ENCODE assay signal across 8 cellular contexts in the genomic region with DNA sequence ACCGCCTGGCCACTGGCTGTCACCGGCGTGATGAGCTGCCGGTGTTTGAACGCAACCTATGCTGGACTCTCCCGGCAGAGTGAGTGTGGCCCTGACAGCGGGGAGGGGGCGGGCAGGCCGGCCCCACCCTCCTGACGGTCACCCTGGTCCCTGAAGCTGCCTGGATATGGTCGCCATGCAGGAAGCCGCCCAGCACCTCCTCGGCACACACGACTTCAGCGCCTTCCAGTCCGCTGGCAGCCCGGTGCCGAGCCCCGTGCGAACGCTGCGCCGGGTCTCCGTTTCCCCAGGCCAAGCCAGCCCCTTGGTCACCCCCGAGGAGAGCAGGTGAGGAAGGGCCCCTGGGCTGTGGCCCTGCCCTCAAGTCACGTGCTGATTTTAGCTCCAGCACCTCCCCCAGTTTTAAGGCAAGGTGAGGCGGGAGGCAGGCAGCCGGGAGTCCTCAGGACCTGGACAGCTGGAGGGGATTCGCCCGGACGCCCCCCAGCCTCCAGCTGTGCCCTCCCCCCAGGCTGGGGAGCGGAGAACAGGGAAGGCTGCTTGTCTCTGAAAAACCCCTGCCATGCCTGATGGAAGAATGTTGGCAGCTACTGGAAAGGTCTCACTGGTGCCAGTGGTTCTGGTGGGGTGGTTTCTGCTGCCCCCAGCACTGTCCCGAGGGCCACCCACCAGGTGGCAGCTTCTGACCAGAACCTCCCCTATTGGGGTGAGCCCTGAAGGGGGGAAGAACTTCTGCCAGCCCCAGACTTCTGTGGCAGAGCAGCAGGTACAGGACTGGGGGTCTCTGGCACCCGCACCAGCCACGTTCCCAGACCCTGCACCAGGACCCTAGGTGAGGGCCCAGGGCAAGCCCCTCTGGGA. TPM values are rescaled to one million over a fixed set of nuclear protein-coding genes. Genes with fewer than 3 reads are reported as not detected.
DNase-seq lines count a peak whose midpoint lies in the region; ATAC-seq, FAIRE-seq and TF ChIP-seq lines count a peak whose summit lies in the region.

No MANE protein-coding gene starts in this region.

- no peaks in the 10 kb centered on the region for H3K9me3 Mint-ChIP-seq in brain

- H3K23ac ChIP-seq in mesendoderm (ENCODE audit: low read length): peak overlapping the region; percentile 66

- no peak overlapping the region for H3K18ac ChIP-seq in mesendoderm (ENCODE audit: low read length)

- H3K4ac ChIP-seq in mesendoderm (ENCODE audit: low read depth, low read length): no peak overlapping the region

- TF ChIP-seq RAD21 in A549 (conservative IDR thresholded peaks at IDR 0.05 in 1 of 2, IDR thresholded peaks at IDR 0.05 in 1 of 2): no peak

- H2BK120ac ChIP-seq in mesendoderm (ENCODE audit: low read depth, low read length): no peak overlapping the region

- peak overlapping the region; percentile 92 for H3K56ac ChIP-seq in mesendoderm (ENCODE audit: low read length)

- peaks cover 18% of the 10 kb centered on the region for H3K4me1 Mint-ChIP-seq in brain

- H3K4me3 Mint-ChIP-seq in brain: peak overlapping the region; percentile 77 to 82 (median 80)

- H3K4me1 ChIP-seq in A549 (peaks cover 32% of the 10 kb centered on the region), HUES48 (ENCODE audit: control insufficient read depth, insufficient read depth, low read length) (peaks cover 33% of the 10 kb centered on the region), mesendoderm (ENCODE audit: control insufficient read depth, low read depth, low read length) (peaks cover 9% of the 10 kb centered on the region)

- H4K8ac ChIP-seq in mesendoderm (ENCODE audit: low read depth, low read length): no peak overlapping the region

- H2BK15ac ChIP-seq in mesendoderm (replicated peaks; ENCODE audit: low read depth): no peak overlapping the region

- no peaks in the 10 kb centered on the region; the same call in 1 of the 2 replicates for H3K27me3 ChIP-seq in HUES48 (ENCODE audit: control insufficient read depth, insufficient read depth, low read length)
- H3K27me3 ChIP-seq in mesendoderm (ENCODE audit: insufficient read depth, low read length, poor library complexity): no peaks in the 10 kb centered on the region

- TF ChIP-seq EP300 in A549 (IDR thresholded peaks at IDR 0.05): no peak

- no peaks in the 10 kb centered on the region for H3K9me3 ChIP-seq in A549
- no peaks in the 10 kb centered on the region for H3K9me3 ChIP-seq in HUES48 (ENCODE audit: control insufficient read depth, insufficient read depth, low read length)

- peaks cover 3% of the 10 kb centered on the region for H3K79me2 ChIP-seq in mesendoderm (ENCODE audit: control insufficient read depth, insufficient read depth, low read length)

- H3K4me2 ChIP-seq in A549 (peak overlapping the region; percentile 96), mesendoderm (ENCODE audit: low read length) (peak overlapping the region; percentile 87)

- H3K4me3 ChIP-seq in A549 (peak overlapping the region; percentile 91; the same call in 2 of the 3 replicates), HUES48 (ENCODE audit: low read depth, low read length) (peak overlapping the region; percentile 75), mesendoderm (ENCODE audit: low read length) (peak overlapping the region; percentile 73)

- H3K27me3 Mint-ChIP-seq in brain: peaks cover 9% of the 10 kb centered on the region

- no peak for TF ChIP-seq POLR2A in A549 (IDR thresholded peaks at IDR 0.05; ENCODE audit: low read length)

- no peak overlapping the region for H2BK5ac ChIP-seq in mesendoderm (ENCODE audit: low read length)

- peak overlapping the region; percentile 57; the same call in 1 of the 2 replicates for H3K9ac ChIP-seq in HUES48 (ENCODE audit: low read depth, low read length)
- H3K9ac ChIP-seq in mesendoderm (ENCODE audit: low read length): peak overlapping the region; percentile 91

- H3K36me3 Mint-ChIP-seq in brain: peaks cover 4% of the 10 kb centered on the region

- no peak for TF ChIP-seq CTCF in A549 (IDR thresholded peaks at IDR 0.05)
- TF ChIP-seq CTCF in brain (conservative IDR thresholded peaks at IDR 0.05): no peak

- no peak for FAIRE-seq in A549 (lab: Jason Lieb, UNC)
- FAIRE-seq in HTR-8/SVneo (lab: Jason Lieb, UNC): no peak

- H4K5ac ChIP-seq in mesendoderm (ENCODE audit: low read length): no peak overlapping the region

- WGBS in A549 (ENCODE audit: missing lambda C conversion rate): 92% methylated on average over 10 of the region's 35 CpGs
- no CpG with 5 or more reads among the region's 35 CpGs for WGBS in mesendoderm (ENCODE audit: extremely low coverage, insufficient coverage, low lambda C conversion rate)

- no peak overlapping the region for H3K27ac Mint-ChIP-seq in brain

- CTCF ChIA-PET in A549 (lab: Yijun Ruan, JAX): interaction anchor here (0.7 to 0.8 kb wide), 2 partner anchors 22 to 35 kb away, joined by 3 read pairs; no protein-coding TSS in a partner anchor

- H3K27ac ChIP-seq in A549 (peak overlapping the region in 1 of 2 experiments; percentile 96; a peak in 4 of 6 replicates), HUES48 (ENCODE audit: low read depth, low read length) (peak overlapping the region; percentile 31), mesendoderm (ENCODE audit: low read depth, low read length) (no peak overlapping the region)

- H3K36me3 ChIP-seq in HUES48 (ENCODE audit: control insufficient read depth, insufficient read depth, low read length): peaks cover 48% of the 10 kb centered on the region
- peaks cover 19% of the 10 kb centered on the region for H3K36me3 ChIP-seq in mesendoderm (ENCODE audit: control insufficient read depth, insufficient read depth, low read length)

- no peak overlapping the region for H2AK5ac ChIP-seq in mesendoderm (ENCODE audit: low read length)

- no peak for DNase-seq in A549 (ENCODE audit: low read depth in 1 of 2, low spot score in 1 of 2)
- no peak for DNase-seq in mesendoderm
- no peak for DNase-seq in Kasumi-1 (lab: John Stamatoyannopoulos, UW)
- DNase-seq in HTR-8/SVneo (ENCODE audit: insufficient read length, low spot score): no peak
- no peak for DNase-seq in NCI-H345 treated with DMSO at 0.1 percent for 48 hours (lab: John Stamatoyannopoulos, UW; ENCODE audit: unreplicated experiment)
- DNase-seq in iPS-NIHi11 (ENCODE audit: low spot score): no peak

- H3K79me1 ChIP-seq in mesendoderm (ENCODE audit: low read length): peaks cover 11% of the 10 kb centered on the region

- ATAC-seq in A549: no peak

- POLR2A ChIA-PET in A549 (lab: Yijun Ruan, JAX): no interaction called here

TF ChIP-seq in A549, 52 proteins besides CTCF, POLR2A, EP300 and RAD21 (continues in another document):
- TF ChIP-seq, protein P1, sequence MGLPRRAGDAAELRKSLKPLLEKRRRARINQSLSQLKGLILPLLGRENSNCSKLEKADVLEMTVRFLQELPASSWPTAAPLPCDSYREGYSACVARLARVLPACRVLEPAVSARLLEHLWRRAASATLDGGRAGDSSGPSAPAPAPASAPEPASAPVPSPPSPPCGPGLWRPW (IDR thresholded peaks at IDR 0.05): no peak
- TF ChIP-seq, protein P2, sequence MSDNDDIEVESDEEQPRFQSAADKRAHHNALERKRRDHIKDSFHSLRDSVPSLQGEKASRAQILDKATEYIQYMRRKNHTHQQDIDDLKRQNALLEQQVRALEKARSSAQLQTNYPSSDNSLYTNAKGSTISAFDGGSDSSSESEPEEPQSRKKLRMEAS (IDR thresholded peaks at IDR 0.05): 0 out of 2 replicates have a peak, but pooled peaks have one; percentile 22

RNA-seq across cellular contexts. Expression of a gene that starts 1.4 kb away (rescaled TPM):
- polyA plus RNA-seq in A549 (2011; rRNA removed): 6.2 and 7.4 TPM in 2 replicates
- 27.6 and 39.0 TPM in 2 replicates for polyA plus RNA-seq in A549 (2012; cell fraction: cytosol; rRNA removed)
- polyA plus RNA-seq in A549 (2012; cell fraction: nucleus; rRNA removed): 28.2 and 47.8 TPM in 2 replicates
- 14.1 to 15.0 TPM (median 14.6 TPM) in 3 replicates for polyA plus RNA-seq in A549 (2017; fragmentation: RNase III; extraction: RNeasy Plus Mini Kit Qiagen cat#74134 plus additional on column Dnase treatment)
- polyA minus RNA-seq in A549 (2011; rRNA and poly(A)+ RNA removed): 3.8 and 4.9 TPM in 2 replicates
- polyA plus RNA-seq in brain (ENCODE audit: insufficient read depth, low read depth, low replicate concordance): 13.6 TPM
- polyA plus RNA-seq in mesendoderm (2013, experiment 1 of 2): 24.0 TPM
- 25.0 TPM for polyA plus RNA-seq in mesendoderm (2013, experiment 2 of 2)

RNA-seq across cellular contexts. Expression of a gene that starts 2.0 kb away (rescaled TPM):
- polyA plus RNA-seq in A549 (2011; rRNA removed) (6.6 and 7.5 TPM in 2 replicates), A549 (2017; fragmentation: RNase III; extraction: RNeasy Plus Mini Kit Qiagen cat#74134 plus additional on column Dnase treatment) (19.7 to 24.2 TPM (median 24.2 TPM) in 3 replicates), brain (ENCODE audit: insufficient read depth, low read depth, low replicate concordance) (47.9 TPM)
- 18.9 and 22.4 TPM in 2 replicates for polyA plus RNA-seq in A549 (2012; cell fraction: cytosol; rRNA removed)
- 230 and 233 TPM in 2 replicates for polyA plus RNA-seq in A549 (2012; cell fraction: nucleus; rRNA removed)
- 5.6 and 12.5 TPM in 2 replicates for polyA minus RNA-seq in A549 (2011; rRNA and poly(A)+ RNA removed)
- polyA plus RNA-seq in mesendoderm (2013, experiment 1 of 2): 7.8 TPM
- 8.1 TPM for polyA plus RNA-seq in mesendoderm (2013, experiment 2 of 2)

RNA-seq across cellular contexts. Expression of a gene that starts 14.7 kb away (rescaled TPM):
- polyA plus RNA-seq in A549 (2011; rRNA removed): 41.9 and 44.3 TPM in 2 replicates
- polyA plus RNA-seq in A549 (2012; cell fraction: cytosol; rRNA removed): 88.3 and 102 TPM in 2 replicates
- polyA plus RNA-seq in A549 (2012; cell fraction: nucleus; rRNA removed): 344 and 409 TPM in 2 replicates
- 62.9 to 71.2 TPM (median 62.9 TPM) in 3 replicates for polyA plus RNA-seq in A549 (2017; fragmentation: RNase III; extraction: RNeasy Plus Mini Kit Qiagen cat#74134 plus additional on column Dnase treatment)
- polyA minus RNA-seq in A549 (2011; rRNA and poly(A)+ RNA removed): 116 and 130 TPM in 2 replicates
- polyA plus RNA-seq in brain (ENCODE audit: insufficient read depth, low read depth, low replicate concordance): 97.8 TPM
- 75.3 TPM for polyA plus RNA-seq in mesendoderm (2013, experiment 1 of 2)
- 73.8 TPM for polyA plus RNA-seq in mesendoderm (2013, experiment 2 of 2)

RNA-seq across cellular contexts. Expression of a gene that starts 14.8 kb away (rescaled TPM):
- polyA plus RNA-seq in A549 (2011; rRNA removed) (3.9 and 4.3 TPM in 2 replicates), A549 (2017; fragmentation: RNase III; extraction: RNeasy Plus Mini Kit Qiagen cat#74134 plus additional on column Dnase treatment) (10.2 to 11.9 TPM (median 10.7 TPM) in 3 replicates), brain (ENCODE audit: insufficient read depth, low read depth, low replicate concordance) (28.2 TPM)
- 9.1 and 14.9 TPM in 2 replicates for polyA plus RNA-seq in A549 (2012; cell fraction: cytosol; rRNA removed)
- 10.2 and 16.9 TPM in 2 replicates for polyA plus RNA-seq in A549 (2012; cell fraction: nucleus; rRNA removed)
- polyA minus RNA-seq in A549 (2011; rRNA and poly(A)+ RNA removed): 3.6 and 3.8 TPM in 2 replicates
- polyA plus RNA-seq in mesendoderm (2013, experiment 1 of 2): 7.5 TPM
- polyA plus RNA-seq in mesendoderm (2013, experiment 2 of 2): 7.1 TPM

RNA-seq across cellular contexts. Expression of a gene that starts 21.3 kb away (rescaled TPM):
- polyA plus RNA-seq in A549 (2011; rRNA removed) (0.05 and 0.07 TPM in 2 replicates), A549 (2017; fragmentation: RNase III; extraction: RNeasy Plus Mini Kit Qiagen cat#74134 plus additional on column Dnase treatment) (0.14 to 0.24 TPM (median 0.15 TPM) in 3 replicates), brain (ENCODE audit: insufficient read depth, low read depth, low replicate concordance) (0.24 TPM)
- polyA plus RNA-seq in A549 (2012; cell fraction: cytosol; rRNA removed): 0.07 and 0.18 TPM in 2 replicates
- polyA plus RNA-seq in A549 (2012; cell fraction: nucleus; rRNA removed): 1.5 and 1.8 TPM in 2 replicates
- 0.05 TPM in 1 of 2 replicates, not detected in the other for polyA minus RNA-seq in A549 (2011; rRNA and poly(A)+ RNA removed)
- 0.03 TPM for polyA plus RNA-seq in mesendoderm (2013, experiment 1 of 2)
- 0.04 TPM for polyA plus RNA-seq in mesendoderm (2013, experiment 2 of 2)
